Comparison of ENCODE assay signal across 1 cellular context in genomic region chr2:201433389-201433995, GRCh38.
TF ChIP-seq lines count a peak whose summit lies in the region.

No MANE protein-coding gene starts in this region.

TF ChIP-seq in SK-N-SH, 30 proteins besides CTCF, POLR2A, EP300 and RAD21 (continued from another document):
- no peak for TF ChIP-seq ZBTB33 (IDR thresholded peaks at IDR 0.05; ENCODE audit: borderline replicate concordance, low read depth)
- no peak for TF ChIP-seq MAX (IDR thresholded peaks at IDR 0.05; ENCODE audit: low read depth)
- TF ChIP-seq CHD2 (IDR thresholded peaks at IDR 0.05; ENCODE audit: low read length, partially characterized antibody) = no peak
- TF ChIP-seq FOXJ3 (CRISPR knock-in tag; IDR thresholded peaks at IDR 0.05) = no peak; the same call in 1 of the 2 replicates
- no peak for TF ChIP-seq IRF3 (IDR thresholded peaks at IDR 0.05; ENCODE audit: low read depth, low read length)
- no peak for TF ChIP-seq MXI1 (IDR thresholded peaks at IDR 0.05; ENCODE audit: low read depth, low read length)
- TF ChIP-seq GABPA (IDR thresholded peaks at IDR 0.05; ENCODE audit: low read depth) = no peak
